Comparison of ENCODE assay signal across 1 cellular context in the genomic region with DNA sequence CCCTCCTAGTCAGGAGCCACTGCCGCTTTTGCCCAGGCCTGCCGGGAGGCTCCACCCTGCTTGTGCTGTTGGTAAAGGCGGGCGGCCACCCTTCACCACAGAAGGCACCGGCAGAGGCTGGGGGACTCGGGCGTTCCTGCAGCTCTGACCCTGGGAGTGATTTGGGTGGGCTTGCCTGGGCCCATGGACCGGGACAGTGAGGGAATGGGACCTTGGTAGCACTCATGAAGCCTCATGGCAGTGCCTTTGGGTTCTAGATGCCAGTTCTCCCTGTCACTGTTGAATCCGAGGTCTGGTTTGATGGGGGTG.
TF ChIP-seq lines count a peak whose summit lies in the region.

No MANE protein-coding gene starts in this region.

TF ChIP-seq in H1, 55 proteins besides CTCF, POLR2A, EP300 and RAD21:
- TF ChIP-seq JUND (IDR thresholded peaks at IDR 0.05; ENCODE audit: low read length): no peak
- no peak for TF ChIP-seq E2F6 (IDR thresholded peaks at IDR 0.05)
- no peak for TF ChIP-seq TBP (IDR thresholded peaks at IDR 0.05; ENCODE audit: low read depth, low read length)
- TF ChIP-seq SIX5 (IDR thresholded peaks at IDR 0.05; ENCODE audit: low read depth, low read length): no peak
- no peak for TF ChIP-seq NANOG (IDR thresholded peaks at IDR 0.05; ENCODE audit: insufficient read depth, low read depth, low read length, poor library complexity, severe bottlenecking)
- no peak for TF ChIP-seq PHF8 (conservative IDR thresholded peaks at IDR 0.05; ENCODE audit: low read depth, low read length)
- TF ChIP-seq EZH2 (IDR thresholded peaks at IDR 0.05; ENCODE audit: low read depth, low read length, severe bottlenecking): no peak
- TF ChIP-seq MAFK (IDR thresholded peaks at IDR 0.05; ENCODE audit: low read depth, low read length): no peak
